In the genomic region with DNA sequence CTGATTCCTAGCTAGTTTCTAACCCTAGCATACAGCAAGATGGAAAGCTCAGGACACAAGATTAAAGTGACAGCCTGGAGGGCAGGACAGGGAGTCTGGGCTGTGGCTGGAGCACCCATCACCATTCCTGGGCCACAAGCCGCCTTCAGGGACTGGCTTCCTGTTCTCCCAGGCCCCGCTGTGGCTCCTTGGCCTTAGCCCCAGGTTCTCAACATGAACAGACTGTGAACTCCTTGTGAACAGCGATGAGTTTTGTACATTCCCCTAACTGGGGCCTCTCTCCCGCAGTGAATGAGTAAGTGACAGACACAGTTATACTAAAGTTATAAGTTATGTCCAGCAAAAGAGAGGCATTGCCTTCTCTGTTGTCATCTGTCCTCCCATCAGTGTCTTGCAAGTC, we compare ENCODE assay signal across 12 cellular contexts. TPM values are rescaled to one million over a fixed set of nuclear protein-coding genes. Genes with fewer than 3 reads are reported as not detected.
DNase-seq lines count a peak whose midpoint lies in the region; ATAC-seq, FAIRE-seq and TF ChIP-seq lines count a peak whose summit lies in the region.
"Had no signal": no experiment of that assay in that cellular context is flagged by ENCODE, and none has a peak within 500 bp of the region (broad histone marks: within the 10 kb centered on the region; RNA-seq: fewer than 3 reads in every experiment).

No MANE protein-coding gene starts in this region.

- peak overlapping the region in 7 of 11 experiments; percentile 48 to 77 (median 72); a peak in 12 of 22 replicates for H3K9ac ChIP-seq in BLaER1 treated with 17β-estradiol and CSF1 and Interleukin-3, amounts not matched to agents 10 nM and 100 nM
- H3K9ac ChIP-seq in HepG2 (ENCODE audit: insufficient read depth, low read depth, low read length): no peak overlapping the region

- H3K36me3 Mint-ChIP-seq in GM23338 (ENCODE audit: low read depth) (peaks cover 8% of the 10 kb centered on the region; the same call in 2 of the 3 replicates), mesothelial cell of epicardium (no peaks in the 10 kb centered on the region)
- H3K36me3 Mint-ChIP-seq in activated T-cell treated with anti-CD3 and anti-CD28 coated beads, Interleukin-2, amount 50 U/mL, for 72 hours (ENCODE audit: insufficient read depth in 2 of 2): no peaks in the 10 kb centered on the region

- H3K27ac Mint-ChIP-seq in GM23338 (no peak overlapping the region), mesothelial cell of epicardium (peak overlapping the region; percentile 26)
- H3K27ac Mint-ChIP-seq in activated T-cell treated with anti-CD3 and anti-CD28 coated beads, Interleukin-2, amount 50 U/mL, for 72 hours: peak overlapping the region; percentile 35

- H3K79me2 ChIP-seq in GM23338 (replicated peaks; ENCODE audit: insufficient read depth) (no peaks in the 10 kb centered on the region), HepG2 (ENCODE audit: insufficient read depth, low read length) (no peaks in the 10 kb centered on the region)

- peaks cover 24 to 57% (median 40%) of the 10 kb centered on the region in 10 experiments for H3K4me1 ChIP-seq in BLaER1 treated with 17β-estradiol and CSF1 and Interleukin-3, amounts not matched to agents 10 nM and 100 nM
- H3K4me1 ChIP-seq in GM23338 (ENCODE audit: insufficient read depth) (peaks cover 10% of the 10 kb centered on the region), sigmoid colon (peaks cover 0 to 6% (median 0%) of the 10 kb centered on the region in 4 donors), HepG2 (ENCODE audit: insufficient read depth, low read length) (no peaks in the 10 kb centered on the region)
- H3K4me1 ChIP-seq: psoas muscle had no signal

- POLR2A ChIA-PET in HepG2 (lab: Yijun Ruan, JAX): no interaction called here

- H3K4me3 Mint-ChIP-seq in GM23338: no peak overlapping the region
- peak overlapping the region; percentile 91 to 99 for H3K4me3 Mint-ChIP-seq in activated T-cell treated with anti-CD3 and anti-CD28 coated beads, Interleukin-2, amount 50 U/mL, for 72 hours
- no peak overlapping the region for H3K4me3 Mint-ChIP-seq in mesothelial cell of epicardium

- H3F3A ChIP-seq in GM23338 (replicated peaks; ENCODE audit: low read depth): no peaks in the 10 kb centered on the region

- TF ChIP-seq RAD21 in HepG2 (CRISPR knock-in tag; IDR thresholded peaks at IDR 0.05): no peak

- CTCF ChIA-PET in HepG2 (lab: Yijun Ruan, JAX; ENCODE audit: low intra/inter-chr PET ratio, low total read pairs): no interaction called here

- BruUV-seq in HepG2 (replicated peaks; lab: Mats Ljungman, UMichigan): no TSS peak

- H3K9me2 ChIP-seq in GM23338 (ENCODE audit: insufficient read depth): no peaks in the 10 kb centered on the region

- intact Hi-C loops in sigmoid colon (cut with DNase I): no loop called here
- intact Hi-C loops in HepG2 (cut with micrococcal nuclease; ENCODE audit: unreplicated experiment): no loop called here

- TF ChIP-seq POLR2A in sigmoid colon (IDR thresholded peaks at IDR 0.05): no peak
- no peak for TF ChIP-seq POLR2A in HepG2 (IDR thresholded peaks at IDR 0.05; ENCODE audit: insufficient read depth in 1 of 2, low read depth in 2 of 2, low read length in 2 of 2)

- TF ChIP-seq CTCF in GM23338 (conservative IDR thresholded peaks at IDR 0.05; ENCODE audit: low read depth in 2 of 2) (no peak), mesothelial cell of epicardium (IDR thresholded peaks at IDR 0.05; ENCODE audit: unreplicated experiment) (no peak), sigmoid colon (IDR thresholded peaks at IDR 0.05) (no peak), HepG2 (CRISPR knock-in tag; IDR thresholded peaks at IDR 0.05) (no peak)

- peak overlapping the region in 6 of 10 experiments; percentile 39 to 57 (median 46); a peak in 7 of 20 replicates for H3K4me3 ChIP-seq in BLaER1 treated with 17β-estradiol and CSF1 and Interleukin-3, amounts not matched to agents 10 nM and 100 nM
- H3K4me3 ChIP-seq in GM23338 (no peak overlapping the region), sigmoid colon (no peak overlapping the region), HepG2 (replicated peaks in 1 of 3; ENCODE audit: insufficient read depth in 1 of 3, low read depth in 2 of 3, low read length in 3 of 3) (no peak overlapping the region)
- H3K4me3 ChIP-seq: psoas muscle had no signal

- H3K4me2 ChIP-seq in BLaER1 treated with 17β-estradiol and CSF1 and Interleukin-3, amounts not matched to agents 10 nM and 100 nM: peak overlapping the region; percentile 82 to 96 (median 93)
- H3K4me2 ChIP-seq in GM23338 (no peak overlapping the region), HepG2 (ENCODE audit: low read depth, low read length) (no peak overlapping the region)

- DNase-seq in GM23338 (ENCODE audit: low spot score): no peak
- peak in 1 of 2 donors; percentile 19 for DNase-seq in activated T-cell treated with anti-CD3 and anti-CD28 coated beads, Interleukin-2, amount 50 U/mL, for 72 hours
- DNase-seq in mesothelial cell of epicardium (ENCODE audit: low spot score in 2 of 2, unreplicated experiment in 2 of 2): no peak
- DNase-seq in SHP77 (lab: John Stamatoyannopoulos, UW): no peak
- no peak for DNase-seq in sigmoid colon
- no peak for DNase-seq in HepG2 (ENCODE audit: low spot score)
- DNase-seq in amygdala (lab: John Stamatoyannopoulos, UW): no peak
- DNase-seq: HCEC 1CT, psoas muscle, trophoblast cell had no signal

- in situ Hi-C loops in HepG2 (cut with HindIII; ENCODE audit: extremely low pct_ligation_motif_present, low pct_unique_long_range_greater_than_20kb): no loop called here

- H3K27me3 Mint-ChIP-seq in GM23338 (ENCODE audit: insufficient read depth, low read depth, poor library complexity): peaks cover 4% of the 10 kb centered on the region
- H3K27me3 Mint-ChIP-seq in activated T-cell treated with anti-CD3 and anti-CD28 coated beads, Interleukin-2, amount 50 U/mL, for 72 hours (ENCODE audit: low read depth): peaks cover 39% of the 10 kb centered on the region
- peaks cover 11% of the 10 kb centered on the region for H3K27me3 Mint-ChIP-seq in mesothelial cell of epicardium (ENCODE audit: low read depth)

- H3K36me3 ChIP-seq in BLaER1 treated with 17β-estradiol and CSF1 and Interleukin-3, amounts not matched to agents 10 nM and 100 nM: no peaks in the 10 kb centered on the region
- no peaks in the 10 kb centered on the region for H3K36me3 ChIP-seq in GM23338 (ENCODE audit: insufficient read depth)
- no peaks in the 10 kb centered on the region for H3K36me3 ChIP-seq in sigmoid colon
- no peaks in the 10 kb centered on the region for H3K36me3 ChIP-seq in HepG2 (replicated peaks in 1 of 2; ENCODE audit: control insufficient read depth in 1 of 2, insufficient read depth in 2 of 2, low read length in 2 of 2)

- no peaks in the 10 kb centered on the region for H4K20me1 ChIP-seq in BLaER1 treated with 17β-estradiol and CSF1 and Interleukin-3, amounts not matched to agents 10 nM and 100 nM
- H4K20me1 ChIP-seq in GM23338 (replicated peaks; ENCODE audit: insufficient read depth): no peaks in the 10 kb centered on the region
- H4K20me1 ChIP-seq in HepG2 (ENCODE audit: insufficient read depth, low read length): no peaks in the 10 kb centered on the region

- peak overlapping the region; percentile 47; the same call in 1 of the 2 replicates for H2AFZ ChIP-seq in GM23338
- no peak overlapping the region for H2AFZ ChIP-seq in HepG2 (ENCODE audit: low read length)

- no peak for FAIRE-seq in HepG2 (lab: Jason Lieb, UNC)

- H3K9me3 Mint-ChIP-seq in GM23338 (peaks cover 7% of the 10 kb centered on the region), mesothelial cell of epicardium (no peaks in the 10 kb centered on the region)
- no peaks in the 10 kb centered on the region for H3K9me3 Mint-ChIP-seq in activated T-cell treated with anti-CD3 and anti-CD28 coated beads, Interleukin-2, amount 50 U/mL, for 72 hours

- H3K27me3 ChIP-seq in BLaER1 treated with 17β-estradiol and CSF1 and Interleukin-3, amounts not matched to agents 10 nM and 100 nM: no peaks in the 10 kb centered on the region
- H3K27me3 ChIP-seq in GM23338 (ENCODE audit: insufficient read depth) (no peaks in the 10 kb centered on the region), sigmoid colon (no peaks in the 10 kb centered on the region), HepG2 (ENCODE audit: control insufficient read depth in 1 of 2, insufficient read depth in 2 of 2, low read length in 2 of 2) (no peaks in the 10 kb centered on the region; a peak in 2 of 5 replicates)

- peaks cover 0 to 5% (median 2%) of the 10 kb centered on the region in 11 experiments; a peak in 4 of 22 replicates for H3K9me3 ChIP-seq in BLaER1 treated with 17β-estradiol and CSF1 and Interleukin-3, amounts not matched to agents 10 nM and 100 nM (replicated peaks in 1 of 11)
- H3K9me3 ChIP-seq in sigmoid colon: no peaks in the 10 kb centered on the region
- no peaks in the 10 kb centered on the region for H3K9me3 ChIP-seq in HepG2 (ENCODE audit: low read length)
- H3K9me3 ChIP-seq: psoas muscle had no signal

- H3K4me1 Mint-ChIP-seq in GM23338 (peaks cover 38% of the 10 kb centered on the region), mesothelial cell of epicardium (peaks cover 19% of the 10 kb centered on the region)
- H3K4me1 Mint-ChIP-seq in activated T-cell treated with anti-CD3 and anti-CD28 coated beads, Interleukin-2, amount 50 U/mL, for 72 hours (ENCODE audit: low read depth): peaks cover 65% of the 10 kb centered on the region

- 75 to 84% methylated on average over 4 of the region's 4 CpGs for WGBS in sigmoid colon, 2 donors
- WGBS in HepG2 (ENCODE audit: low lambda C conversion rate): 53% methylated on average over 4 of the region's 4 CpGs

- no peak for TF ChIP-seq EP300 in sigmoid colon (IDR thresholded peaks at IDR 0.05)
- no peak for TF ChIP-seq EP300 in HepG2 (IDR thresholded peaks at IDR 0.05; ENCODE audit: low read depth in 2 of 2, low read length in 2 of 2)
- no peak for TF ChIP-seq EP300 in HepG2 (CRISPR knock-in tag; IDR thresholded peaks at IDR 0.05; ENCODE audit: borderline replicate concordance)

- peak overlapping the region in 8 of 11 experiments; percentile 67 to 85 (median 79); a peak in 15 of 22 replicates for H3K27ac ChIP-seq in BLaER1 treated with 17β-estradiol and CSF1 and Interleukin-3, amounts not matched to agents 10 nM and 100 nM
- no peak overlapping the region for H3K27ac ChIP-seq in GM23338 (ENCODE audit: low read depth)
- no peak overlapping the region for H3K27ac ChIP-seq in sigmoid colon
- H3K27ac ChIP-seq in HepG2 (ENCODE audit: extremely low read length, insufficient read depth, low read length): no peak overlapping the region
- H3K27ac ChIP-seq: psoas muscle had no signal

- ATAC-seq in GM23338 (no peak), HepG2 (no peak)
- ATAC-seq in activated T-cell treated with anti-CD3 and anti-CD28 coated beads, Interleukin-2, amount 50 U/mL, for 72 hours (replicated peaks in 1 of 2): peak; percentile 21 to 24

RNA-seq across cellular contexts. Expression of a gene that starts 35.9 kb away (rescaled TPM):
- 0.21 TPM in 1 of 2 replicates, not detected in the other for total RNA-seq in GM23338 (2014; rRNA removed; shearing (Covaris generic))
- 0.53 TPM in 1 of 2 replicates, not detected in the other for polyA plus RNA-seq in GM23338 (2016; fragmentation: Nextera tagmentation; extraction: Ambion mirVana)
- total RNA-seq in activated T-cell treated with anti-CD3 and anti-CD28 coated beads, Interleukin-2, amount 50 U/mL, for 72 hours: 1 to 10 TPM; 6.0 to 6.2 TPM
- total RNA-seq in mesothelial cell of epicardium: 0.20 TPM in 1 of 3 replicates, not detected in the others
- total RNA-seq in sigmoid colon: 10 to 100 TPM in 1 of 4 donors, 1 to 10 TPM in 2, not detected in 1; 1.3 to 14.4 (median 2.1) TPM
- 1 to 10 TPM in 1 of 3 donors, under 1 TPM in 1, not detected in 1; 0.69 to 1.6 TPM for polyA plus RNA-seq in sigmoid colon
- total RNA-seq in HepG2 (2016; rRNA removed; fragmentation: Illumina TruSeq; extraction: Trizol): not detected in 2 replicates
- not detected in 2 replicates for total RNA-seq in HepG2 (2016; cell fraction: cytosol; rRNA removed; fragmentation: Illumina TruSeq; extraction: Trizol; ENCODE audit: low read depth)
- total RNA-seq in HepG2 (2016; cell fraction: insoluble cytoplasmic fraction; rRNA removed; fragmentation: Illumina TruSeq; extraction: Trizol): not detected in 2 replicates
- not detected in 2 replicates for total RNA-seq in HepG2 (2016; cell fraction: membrane; rRNA removed; fragmentation: Illumina TruSeq; extraction: Trizol)
- not detected in 2 replicates for total RNA-seq in HepG2 (2016; cell fraction: nucleus; rRNA removed; fragmentation: Illumina TruSeq; extraction: Trizol)
- not detected in 2 replicates for polyA plus RNA-seq in HepG2 (2011; rRNA removed)
- polyA plus RNA-seq in HepG2 (2011; cell fraction: cytosol; rRNA removed): not detected in 2 replicates
- polyA plus RNA-seq in HepG2 (2011; cell fraction: nucleus; rRNA removed): not detected in 2 replicates
- not detected in 2 replicates for polyA plus RNA-seq in HepG2 (2012)
- polyA plus RNA-seq in HepG2 (2016; cell fraction: cytosol; fragmentation: Illumina TruSeq; extraction: Trizol; ENCODE audit: low read depth): not detected in 2 replicates
- polyA plus RNA-seq in HepG2 (2016; cell fraction: insoluble cytoplasmic fraction; fragmentation: Illumina TruSeq; extraction: Trizol; ENCODE audit: low read depth): not detected in 2 replicates
- polyA plus RNA-seq in HepG2 (2016; cell fraction: membrane; fragmentation: Illumina TruSeq; extraction: Trizol; ENCODE audit: low read depth): not detected in 2 replicates
- polyA plus RNA-seq in HepG2 (2016; cell fraction: nucleus; fragmentation: Illumina TruSeq; extraction: Trizol; ENCODE audit: insufficient read depth, low read depth): not detected in 2 replicates
- not detected in 2 replicates for polyA minus RNA-seq in HepG2 (2011; rRNA and poly(A)+ RNA removed; ENCODE audit: low replicate concordance)
- polyA minus RNA-seq in HepG2 (2011; cell fraction: cytosol; rRNA and poly(A)+ RNA removed): not detected in 2 replicates
- polyA minus RNA-seq in HepG2 (2011; cell fraction: nucleus; rRNA and poly(A)+ RNA removed): not detected in 2 replicates
- total RNA-seq: lung microvascular endothelial cell had no signal

Comparison
In these comparisons a context has a peak if more than half of its experiments do, and no peak if none do; other contexts are left out.
1. H3K27ac ChIP-seq: peak in BLaER1 treated with 17β-estradiol and CSF1 and Interleukin-3, amounts not matched to agents 10 nM and 100 nM (8 of 11); none in GM23338 (single experiment), sigmoid colon (0 of 4) and HepG2 (single experiment).
2. H3K4me2 ChIP-seq: peak in BLaER1 treated with 17β-estradiol and CSF1 and Interleukin-3, amounts not matched to agents 10 nM and 100 nM (11 of 11); none in GM23338 (single experiment) and HepG2 (single experiment).
3. H3K4me3 ChIP-seq: peak in BLaER1 treated with 17β-estradiol and CSF1 and Interleukin-3, amounts not matched to agents 10 nM and 100 nM (6 of 10); none in GM23338 (single experiment), sigmoid colon (0 of 4) and HepG2 (0 of 3).
4. ATAC-seq: peak in activated T-cell treated with anti-CD3 and anti-CD28 coated beads, Interleukin-2, amount 50 U/mL, for 72 hours (2 of 2); none in GM23338 (single experiment) and HepG2 (single experiment).
5. H3K4me3 Mint-ChIP-seq: peak in activated T-cell treated with anti-CD3 and anti-CD28 coated beads, Interleukin-2, amount 50 U/mL, for 72 hours (2 of 2); none in GM23338 (single experiment) and mesothelial cell of epicardium (single experiment).